Comparison of ENCODE assay signal across 8 cellular contexts in genomic region chr11:70270104-70270876, GRCh38. TPM values are rescaled to one million over a fixed set of nuclear protein-coding genes. Genes with fewer than 3 reads are reported as not detected.
A peak's percentile ranks its signal among the peaks of the same experiment; 100 is the strongest.
DNase-seq lines count a peak whose midpoint lies in the region; ATAC-seq and TF ChIP-seq lines count a peak whose summit lies in the region.

TSS of gene PPFIA1 (plus strand) at chr11:70270690. CDS start at chr11:70272173, 1,483 bp downstream.

- H3K27me3 ChIP-seq in GM06990 (replicated peaks; ENCODE audit: control insufficient read depth, insufficient read depth, low read length) (no peaks in the 10 kb centered on the region), gastroesophageal sphincter (peaks cover 19% of the 10 kb centered on the region), neutrophil (peaks cover 38% of the 10 kb centered on the region)

- in situ Hi-C loops in SK-MEL-5 (cut with HindIII; ENCODE audit: low pct_unique_long_range_greater_than_20kb, low sequenced_read_pairs) = no loop called here

- DNase-seq in GM06990 (ENCODE audit: extremely low read depth, insufficient read length) = peak; percentile 98
- DNase-seq in HFF-Myc (ENCODE audit: extremely low read depth, low read depth) = peak; percentile 62
- peak; percentile 84 for DNase-seq in MV-4-11 (lab: John Stamatoyannopoulos, UW)
- peak; percentile 100 for DNase-seq in SK-MEL-5 (ENCODE audit: low read depth, low spot score)
- DNase-seq in activated naive CD4-positive, alpha-beta T cell treated with Interleukin-2 at 50 U/mL for 16 hours = peak; percentile 96

- peak; percentile 88 to 98 for TF ChIP-seq POLR2A in gastroesophageal sphincter (IDR thresholded peaks at IDR 0.05)

- 0% methylated on average over 3 of the region's 99 CpGs; no CpG with 5 or more reads in 1 of the 2 donors for WGBS in gastroesophageal sphincter (ENCODE audit: low coverage in 1 of 2), 2 donors

- H3K27ac ChIP-seq in gastroesophageal sphincter = peak within 1 kb of the TSS; percentile 80 to 95 (median 90)
- peak within 1 kb of the TSS; percentile 96 for H3K27ac ChIP-seq in neutrophil

- H3K9me3 ChIP-seq in gastroesophageal sphincter = no peaks in the 10 kb centered on the region
- no peaks in the 10 kb centered on the region for H3K9me3 ChIP-seq in neutrophil

- H3K36me3 ChIP-seq in GM06990 (ENCODE audit: control insufficient read depth, insufficient read depth, low read length) (peaks cover 9% of the 10 kb centered on the region; the same call in 1 of the 2 replicates), gastroesophageal sphincter (peaks cover 0 to 27% of the 10 kb centered on the region in 2 donors), neutrophil (peaks cover 35% of the 10 kb centered on the region)

- peak; percentile 47 for TF ChIP-seq EP300 in gastroesophageal sphincter (IDR thresholded peaks at IDR 0.05)

- H3K4me3 ChIP-seq in GM06990 (replicated peaks; ENCODE audit: low read depth, low read length) (peak within 1 kb of the TSS; percentile 88), HFF-Myc (replicated peaks; ENCODE audit: low read depth, low read length) (peak within 1 kb of the TSS; percentile 83), gastroesophageal sphincter (peak within 1 kb of the TSS; percentile 96 to 99), neutrophil (ENCODE audit: low read depth in 1 of 2, low read length in 1 of 2) (peak within 1 kb of the TSS; percentile 97 to 99)

- ATAC-seq in gastroesophageal sphincter = peak; percentile 99

- TF ChIP-seq CTCF in GM06990 (IDR thresholded peaks at IDR 0.05; ENCODE audit: insufficient read depth, low read length, poor library complexity, severe bottlenecking) = peak; percentile 19
- TF ChIP-seq CTCF in HFF-Myc (IDR thresholded peaks at IDR 0.05; ENCODE audit: low read depth, low read length, missing control alignments) = no peak
- no peak for TF ChIP-seq CTCF in gastroesophageal sphincter (IDR thresholded peaks at IDR 0.05)
- TF ChIP-seq CTCF in neutrophil (IDR thresholded peaks at IDR 0.05) = peak; percentile 37
- no peak for TF ChIP-seq CTCF in subcutaneous adipose tissue (IDR thresholded peaks at IDR 0.05; ENCODE audit: low read depth)

- H3K4me1 ChIP-seq in gastroesophageal sphincter = peaks cover 0 to 41% (median 10%) of the 10 kb centered on the region in 3 donors
- H3K4me1 ChIP-seq in neutrophil (ENCODE audit: control insufficient read depth in 1 of 2, insufficient read depth in 1 of 2, low read depth in 1 of 2, low read length in 1 of 2) = peaks cover 40 to 41% of the 10 kb centered on the region in 2 experiments

RNA-seq across cellular contexts. Expression of gene PPFIA1, which starts in this region (rescaled TPM):
- 120 and 134 TPM in 2 replicates for total RNA-seq in SK-MEL-5 (2014; rRNA removed; shearing (Covaris generic))
- polyA plus RNA-seq in SK-MEL-5 (2015; cell fraction: cytosol; rRNA removed) = 115 and 160 TPM in 2 replicates
- 248 and 399 TPM in 2 replicates for polyA plus RNA-seq in SK-MEL-5 (2015; cell fraction: nucleus; rRNA removed)
- total RNA-seq in gastroesophageal sphincter = 10 to 100 TPM; 54.3 to 68.8 (median 61.5) TPM
- total RNA-seq in subcutaneous adipose tissue = 100 to 1,000 TPM in 1 of 4 donors, 10 to 100 TPM in 3; 55.3 to 137 (median 83.5) TPM

Comparison
In these comparisons a context has a peak if more than half of its experiments do, and no peak if none do; other contexts are left out.
1. Peak in every context shown above with its lines: DNase-seq, ATAC-seq, H3K4me3 ChIP-seq and H3K27ac ChIP-seq.
2. CTCF ChIP-seq: peak in GM06990 (single experiment) and neutrophil (single experiment); none in HFF-Myc (single experiment), gastroesophageal sphincter (0 of 4) and subcutaneous adipose tissue (single experiment).